Comparison of ENCODE assay signal across 1 cellular context in genomic region chr20:3767434-3768341, GRCh38.
TF ChIP-seq lines count a peak whose summit lies in the region.

TSS of gene ADISSP (minus strand) at chr20:3767753. CDS start at chr20:3760100, 7,653 bp downstream.

TF ChIP-seq in HEK293, 187 proteins besides CTCF, POLR2A, EP300 and RAD21 (continued from another document):
- TF ChIP-seq ZBTB8A (tag by site-specific recombination; IDR thresholded peaks at IDR 0.05), result peak; percentile 97
- TF ChIP-seq ZNF629 (tag by site-specific recombination; IDR thresholded peaks at IDR 0.05), result peak; percentile 36; the same call in 1 of the 2 replicates
- no peak for TF ChIP-seq ZNF791 (tag by site-specific recombination; IDR thresholded peaks at IDR 0.05)
- peak; percentile 40; the same call in 1 of the 2 replicates for TF ChIP-seq ZNF324 (tag by site-specific recombination; IDR thresholded peaks at IDR 0.05)
- no peak for TF ChIP-seq OVOL3 (tag by site-specific recombination; IDR thresholded peaks at IDR 0.05)
- TF ChIP-seq ZBTB7A (tag by site-specific recombination; IDR thresholded peaks at IDR 0.05; ENCODE audit: low read depth), result peak; percentile 80; the same call in 1 of the 2 replicates
- TF ChIP-seq ZFP37 (tag by site-specific recombination; IDR thresholded peaks at IDR 0.05), result peak; percentile 15; the same call in 1 of the 2 replicates
- no peak for TF ChIP-seq ZNF510 (tag by site-specific recombination; IDR thresholded peaks at IDR 0.05; ENCODE audit: insufficient replicate concordance)
- TF ChIP-seq GLIS2 (tag by site-specific recombination; IDR thresholded peaks at IDR 0.05), result peak; percentile 51; the same call in 1 of the 2 replicates
- TF ChIP-seq, protein P1, sequence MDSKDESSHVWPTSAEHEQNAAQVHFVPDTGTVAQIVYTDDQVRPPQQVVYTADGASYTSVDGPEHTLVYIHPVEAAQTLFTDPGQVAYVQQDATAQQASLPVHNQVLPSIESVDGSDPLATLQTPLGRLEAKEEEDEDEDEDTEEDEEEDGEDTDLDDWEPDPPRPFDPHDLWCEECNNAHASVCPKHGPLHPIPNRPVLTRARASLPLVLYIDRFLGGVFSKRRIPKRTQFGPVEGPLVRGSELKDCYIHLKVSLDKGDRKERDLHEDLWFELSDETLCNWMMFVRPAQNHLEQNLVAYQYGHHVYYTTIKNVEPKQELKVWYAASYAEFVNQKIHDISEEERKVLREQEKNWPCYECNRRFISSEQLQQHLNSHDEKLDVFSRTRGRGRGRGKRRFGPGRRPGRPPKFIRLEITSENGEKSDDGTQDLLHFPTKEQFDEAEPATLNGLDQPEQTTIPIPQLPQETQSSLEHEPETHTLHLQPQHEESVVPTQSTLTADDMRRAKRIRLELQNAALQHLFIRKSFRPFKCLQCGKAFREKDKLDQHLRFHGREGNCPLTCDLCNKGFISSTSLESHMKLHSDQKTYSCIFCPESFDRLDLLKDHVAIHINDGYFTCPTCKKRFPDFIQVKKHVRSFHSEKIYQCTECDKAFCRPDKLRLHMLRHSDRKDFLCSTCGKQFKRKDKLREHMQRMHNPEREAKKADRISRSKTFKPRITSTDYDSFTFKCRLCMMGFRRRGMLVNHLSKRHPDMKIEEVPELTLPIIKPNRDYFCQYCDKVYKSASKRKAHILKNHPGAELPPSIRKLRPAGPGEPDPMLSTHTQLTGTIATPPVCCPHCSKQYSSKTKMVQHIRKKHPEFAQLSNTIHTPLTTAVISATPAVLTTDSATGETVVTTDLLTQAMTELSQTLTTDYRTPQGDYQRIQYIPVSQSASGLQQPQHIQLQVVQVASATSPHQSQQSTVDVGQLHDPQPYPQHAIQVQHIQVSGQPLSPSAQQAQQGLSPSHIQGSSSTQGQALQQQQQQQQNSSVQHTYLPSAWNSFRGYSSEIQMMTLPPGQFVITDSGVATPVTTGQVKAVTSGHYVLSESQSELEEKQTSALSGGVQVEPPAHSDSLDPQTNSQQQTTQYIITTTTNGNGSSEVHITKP (tag by site-specific recombination; IDR thresholded peaks at IDR 0.05), result peak; percentile 88
